24 cellular contexts compared by ENCODE assay signal in the genomic region with DNA sequence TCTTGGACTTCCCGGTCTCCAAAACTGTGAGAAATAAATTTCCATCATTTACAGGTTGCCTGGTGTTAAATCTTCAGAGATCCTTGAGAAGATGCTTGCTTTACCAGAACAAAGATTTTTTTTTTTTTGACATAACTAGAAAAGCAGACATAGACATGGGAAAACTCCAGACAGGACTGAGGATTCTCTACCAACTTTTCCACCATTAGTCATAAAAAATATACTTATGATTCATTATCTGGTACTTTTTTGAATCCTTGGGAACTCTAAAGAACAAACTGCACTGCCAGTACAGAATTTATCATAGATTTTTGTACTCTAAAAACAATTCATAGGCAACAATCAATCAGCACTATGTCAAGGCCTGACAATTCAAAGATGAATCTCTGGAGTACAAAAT.
"Had no signal": no experiment of that assay in that cellular context is flagged by ENCODE, and none has a peak within 500 bp of the region (broad histone marks: within the 10 kb centered on the region; RNA-seq: fewer than 3 reads in every experiment).

No MANE protein-coding gene starts in this region.

- H3K4me1 ChIP-seq: ascending aorta had no signal

- ATAC-seq: activated CD4-positive, alpha-beta T cell treated with anti-CD3 and anti-CD28 coated beads for 36 hours; activated CD8-positive, alpha-beta T cell treated with anti-CD3 and anti-CD28 coated beads for 36 hours; HepG2; Panc1; Right ventricle myocardium inferior; T-cell had no signal

- H3K27ac ChIP-seq: ascending aorta, SK-N-MC had no signal

- H3K9me3 ChIP-seq: ascending aorta had no signal

- H3K4me3 ChIP-seq: ascending aorta, SK-N-MC had no signal

- DNase-seq: activated B cell treated with CpG ODN at 0.5 μM for 24 hours; activated CD4-positive, alpha-beta T cell treated with anti-CD3 and anti-CD28 coated beads for 36 hours; activated CD4-positive, alpha-beta T cell treated with anti-CD3 and anti-CD28 coated beads, Interleukin-2, amount 50 U/mL, for 1 hour; activated CD8-positive, alpha-beta memory T cell treated with anti-CD3 and anti-CD28 coated beads, Interleukin-2, amount 50 U/mL, for 4 hours; activated CD8-positive, alpha-beta T cell treated with anti-CD3 and anti-CD28 coated beads for 36 hours; amniotic stem cell; MM.1S; NCI-H1105; NCI-H1436 treated with DMSO at 0.1 percent for 48 hours; NCI-H187; NCI-H2081; NCI-H226; NCI-H510A; NCI-H526 treated with DMSO at 0.1 percent for 48 hours; NCI-H82; RPMI8226; T-cell; T-helper 2 cell; T1000 had no signal

- H3K27me3 ChIP-seq: ascending aorta had no signal

- H3K36me3 ChIP-seq: ascending aorta had no signal
